In genomic region chr11:76141901-76142300, GRCh38 we compare ENCODE assay signal across 15 cellular contexts.
"Had no signal": no experiment of that assay in that cellular context is flagged by ENCODE, and none has a peak within 500 bp of the region (broad histone marks: within the 10 kb centered on the region; RNA-seq: fewer than 3 reads in every experiment).

No MANE protein-coding gene starts in this region.

- H3K27me3 ChIP-seq: foreskin keratinocyte, testis, transverse colon had no signal

- H3K27ac ChIP-seq: foreskin keratinocyte, testis, transverse colon had no signal

- ATAC-seq: effector memory CD8-positive, alpha-beta T cell; foreskin keratinocyte; left cardiac atrium; natural killer cell treated with Interleukin-12 subunit alpha and Interleukin-12 subunit beta and Interleukin-15 and Interleukin-18, amount 100 ng/mL, for 72 hours; stimulated activated effector memory CD8-positive, alpha-beta T cell treated with anti-CD3 and anti-CD28 coated beads, Interleukin-12 subunit alpha, Interleukin-12 subunit beta, amount 100 ng/mL, for 72 hours had no signal

- FAIRE-seq: colon, kidney had no signal

- H3K36me3 ChIP-seq: transverse colon had no signal

- H3K4me3 ChIP-seq: testis, transverse colon had no signal

- H3K4me1 ChIP-seq: foreskin keratinocyte, testis had no signal

- DNase-seq: cerebellar nuclear complex; effector memory CD8-positive, alpha-beta T cell; foreskin keratinocyte; immature natural killer cell; kidney; left cardiac atrium; mammary epithelial cell; right cardiac atrium; stimulated activated CD4-positive, alpha-beta T cell treated with anti-CD3 and anti-CD28 coated beads, Interleukin-4, amount 100 ng/mL, for 1 hour; stimulated activated CD8-positive, alpha-beta memory T cell treated with anti-CD3 and anti-CD28 coated beads, Interleukin-4, amount 100 ng/mL, for 48 hours; testis; transverse colon had no signal

- H3K9me3 ChIP-seq: testis, transverse colon had no signal
